8 cellular contexts compared by ENCODE assay signal in genomic region chr4:39636786-39637185, GRCh38. TPM values are rescaled to one million over a fixed set of nuclear protein-coding genes. Genes with fewer than 3 reads are reported as not detected.
DNase-seq lines count a peak whose midpoint lies in the region; ATAC-seq and TF ChIP-seq lines count a peak whose summit lies in the region.

No MANE protein-coding gene starts in this region.

- POLR2A ChIA-PET in SK-N-SH (lab: Yijun Ruan, JAX): interaction anchor here (1.0 kb wide), 1 partner anchor 109 kb away, joined by 3 read pairs; the partner anchor contains the start of gene UGDH

- H3K27ac ChIP-seq in SK-N-SH (ENCODE audit: low read depth in 2 of 2, low read length in 1 of 2): peak overlapping the region; percentile 91 to 99; a peak in 3 of 4 replicates
- no peak overlapping the region for H3K27ac ChIP-seq in iPS-18a (ENCODE audit: low read length)
- H3K27ac ChIP-seq in stomach: peak overlapping the region in 4 of 5 donors; percentile 97 to 99 (median 98)

- TF ChIP-seq EP300 in SK-N-SH (IDR thresholded peaks at IDR 0.05; ENCODE audit: borderline replicate concordance in 1 of 2, low read depth in 1 of 2, low read length in 1 of 2) (no peak), stomach (IDR thresholded peaks at IDR 0.05) (no peak)

- H3F3A ChIP-seq in SK-N-SH (replicated peaks; ENCODE audit: insufficient read depth): peaks cover 31% of the 10 kb centered on the region

- H3K4me1 ChIP-seq in SK-N-SH (ENCODE audit: control insufficient read depth in 1 of 2, insufficient read depth in 2 of 2, low read depth in 1 of 2, low read length in 1 of 2) (peaks cover 5 to 6% of the 10 kb centered on the region in 2 experiments; a peak in 3 of 4 replicates), iPS-18a (ENCODE audit: control insufficient read depth, low read depth, low read length) (peaks cover 42% of the 10 kb centered on the region), stomach (peaks cover 25 to 56% (median 39%) of the 10 kb centered on the region in 4 donors)

- peak overlapping the region; percentile 96 for H3K4me2 ChIP-seq in SK-N-SH

- ATAC-seq in SK-N-SH treated with all-trans-retinoic acid at 6 μM for 48 hours (no peak), GM21576 (IDR thresholded peaks at IDR 0.05; ENCODE audit: unreplicated experiment) (no peak), GM19467 (IDR thresholded peaks at IDR 0.05; ENCODE audit: unreplicated experiment) (no peak)

- peaks cover 54% of the 10 kb centered on the region for H3K79me2 ChIP-seq in SK-N-SH (ENCODE audit: insufficient read depth)

- WGBS in SK-N-SH (ENCODE audit: low lambda C conversion rate): 39% methylated on average over 5 of the region's 5 CpGs
- 1 to 6% (median 3%) methylated on average over 5 of the region's 5 CpGs for WGBS in stomach, 5 donors

- no peak for TF ChIP-seq RAD21 in SK-N-SH (IDR thresholded peaks at IDR 0.05; ENCODE audit: low read length)

- no peaks in the 10 kb centered on the region for H3K36me3 Mint-ChIP-seq in activated T-helper 2 cell treated with anti-CD3 and anti-CD28 coated beads, Interferon-gamma antibody, Interleukin-2, Interleukin-4, amounts not matched to agents 10 μg/mL and 5 μg/mL and 100 μg/mL, durations not matched to agents 14 hours and 24 hours and 36 hours (ENCODE audit: low read depth)

- no peak for TF ChIP-seq POLR2A in stomach (IDR thresholded peaks at IDR 0.05)

- CTCF ChIA-PET in SK-N-SH (lab: Yijun Ruan, JAX): interaction anchor here (5.7 kb wide), 1 partner anchor 168 kb away, joined by 30 read pairs; no protein-coding TSS in a partner anchor

- H3K4me3 ChIP-seq in SK-N-SH (ENCODE audit: low read depth in 2 of 2, low read length in 1 of 2) (peak overlapping the region; percentile 85; a peak in 3 of 4 replicates), iPS-18a (ENCODE audit: low read length) (peak overlapping the region; percentile 89), stomach (peak overlapping the region; percentile 74 to 92 (median 76))

- intact Hi-C loops in activated T-helper 2 cell treated with anti-CD3 and anti-CD28 coated beads, Interferon-gamma antibody, Interleukin-2, Interleukin-4, amounts not matched to agents 10 μg/mL and 5 μg/mL and 100 μg/mL, durations not matched to agents 14 hours and 24 hours and 36 hours (cut with micrococcal nuclease): loop anchor here (5.0 kb wide), 1 partner anchor 1949 kb away; the partner anchor contains the start of gene RELL1
- intact Hi-C loops in stomach (cut with DNase I; ENCODE audit: low total_unique reads): no loop called here

- H3K9ac ChIP-seq in SK-N-SH (peak overlapping the region; percentile 97), iPS-18a (ENCODE audit: low read length) (peak overlapping the region; percentile 96)

- H3K4me1 Mint-ChIP-seq in activated T-helper 2 cell treated with anti-CD3 and anti-CD28 coated beads, Interferon-gamma antibody, Interleukin-2, Interleukin-4, amounts not matched to agents 10 μg/mL and 5 μg/mL and 100 μg/mL, durations not matched to agents 14 hours and 24 hours and 36 hours (ENCODE audit: low read depth): peaks cover 27% of the 10 kb centered on the region

- H3K27me3 ChIP-seq in SK-N-SH (ENCODE audit: insufficient read depth) (no peaks in the 10 kb centered on the region), iPS-18a (ENCODE audit: control insufficient read depth, insufficient read depth, low read length) (no peaks in the 10 kb centered on the region), stomach (no peaks in the 10 kb centered on the region)

- H4K20me1 ChIP-seq in SK-N-SH (ENCODE audit: insufficient read depth): no peaks in the 10 kb centered on the region

- no peaks in the 10 kb centered on the region for H3K9me2 ChIP-seq in SK-N-SH

- no peak for TF ChIP-seq CTCF in SK-N-SH (IDR thresholded peaks at IDR 0.05)
- no peak for TF ChIP-seq CTCF in stomach (IDR thresholded peaks at IDR 0.05)

- peaks cover 28% of the 10 kb centered on the region for H3K27me3 Mint-ChIP-seq in activated T-helper 2 cell treated with anti-CD3 and anti-CD28 coated beads, Interferon-gamma antibody, Interleukin-2, Interleukin-4, amounts not matched to agents 10 μg/mL and 5 μg/mL and 100 μg/mL, durations not matched to agents 14 hours and 24 hours and 36 hours (ENCODE audit: low read depth)

- H3K4me3 Mint-ChIP-seq in activated T-helper 2 cell treated with anti-CD3 and anti-CD28 coated beads, Interferon-gamma antibody, Interleukin-2, Interleukin-4, amounts not matched to agents 10 μg/mL and 5 μg/mL and 100 μg/mL, durations not matched to agents 14 hours and 24 hours and 36 hours (ENCODE audit: low read depth): peak overlapping the region; percentile 86

- H3K27ac Mint-ChIP-seq in activated T-helper 2 cell treated with anti-CD3 and anti-CD28 coated beads, Interferon-gamma antibody, Interleukin-2, Interleukin-4, amounts not matched to agents 10 μg/mL and 5 μg/mL and 100 μg/mL, durations not matched to agents 14 hours and 24 hours and 36 hours: no peak overlapping the region

- peak overlapping the region; percentile 74 for H2AFZ ChIP-seq in SK-N-SH (ENCODE audit: low read depth)

- DNase-seq in SK-N-SH (no peak), stomach (no peak), GM19238 (ENCODE audit: insufficient read length, low spot score) (no peak)
- no peak for DNase-seq in activated T-helper 2 cell treated with anti-CD3 and anti-CD28 coated beads, Interferon-gamma antibody, Interleukin-2, Interleukin-4, amounts not matched to agents 10 μg/mL and 5 μg/mL and 100 μg/mL, durations not matched to agents 14 hours and 24 hours and 36 hours (ENCODE audit: low spot score)

- H3K36me3 ChIP-seq in SK-N-SH (replicated peaks in 1 of 2; ENCODE audit: control insufficient read depth in 1 of 2, insufficient read depth in 2 of 2, low read length in 1 of 2) (no peaks in the 10 kb centered on the region), iPS-18a (ENCODE audit: control insufficient read depth, low read depth, low read length) (no peaks in the 10 kb centered on the region), stomach (peaks cover 0 to 10% (median 4%) of the 10 kb centered on the region in 4 donors)

- no peaks in the 10 kb centered on the region for H3K9me3 Mint-ChIP-seq in activated T-helper 2 cell treated with anti-CD3 and anti-CD28 coated beads, Interferon-gamma antibody, Interleukin-2, Interleukin-4, amounts not matched to agents 10 μg/mL and 5 μg/mL and 100 μg/mL, durations not matched to agents 14 hours and 24 hours and 36 hours

- no peaks in the 10 kb centered on the region for H3K9me3 ChIP-seq in SK-N-SH
- H3K9me3 ChIP-seq in iPS-18a (ENCODE audit: control insufficient read depth, low read depth, low read length): no peaks in the 10 kb centered on the region
- no peaks in the 10 kb centered on the region for H3K9me3 ChIP-seq in stomach

TF ChIP-seq in SK-N-SH, 30 proteins besides CTCF, POLR2A, EP300 and RAD21 (continues in another document):
- no peak for TF ChIP-seq YY1 (IDR thresholded peaks at IDR 0.05; ENCODE audit: low read depth)
- no peak for TF ChIP-seq USF1 (IDR thresholded peaks at IDR 0.05; ENCODE audit: borderline replicate concordance, low read depth)

TF ChIP-seq in SK-N-SH treated with all-trans-retinoic acid at 6 μM for 48 hours, 23 proteins besides CTCF, POLR2A, EP300 and RAD21 (continues in another document):
- TF ChIP-seq GLIS3 (CRISPR knock-in tag; IDR thresholded peaks at IDR 0.05): no peak
- no peak for TF ChIP-seq BACH2 (CRISPR knock-in tag; IDR thresholded peaks at IDR 0.05; ENCODE audit: borderline replicate concordance)
- no peak for TF ChIP-seq CSDC2 (CRISPR knock-in tag; IDR thresholded peaks at IDR 0.05)
- TF ChIP-seq ZFP30 (CRISPR knock-in tag; IDR thresholded peaks at IDR 0.05): no peak
- no peak for TF ChIP-seq TOX (CRISPR knock-in tag; IDR thresholded peaks at IDR 0.05; ENCODE audit: borderline replicate concordance)
- TF ChIP-seq ZNF8 (CRISPR knock-in tag; IDR thresholded peaks at IDR 0.05): no peak
- TF ChIP-seq TSHZ2 (CRISPR knock-in tag; IDR thresholded peaks at IDR 0.05): no peak
- no peak for TF ChIP-seq RARB (CRISPR knock-in tag; IDR thresholded peaks at IDR 0.05)
- no peak for TF ChIP-seq ESRRG (CRISPR knock-in tag; IDR thresholded peaks at IDR 0.05)
- TF ChIP-seq ZC3H10 (CRISPR knock-in tag; IDR thresholded peaks at IDR 0.05): no peak

RNA-seq across cellular contexts. Expression of gene SMIM14, which starts 1.9 kb away (rescaled TPM):
- polyA plus RNA-seq in SK-N-SH (2012; rRNA removed): 11.1 and 12.6 TPM in 2 replicates
- polyA plus RNA-seq in SK-N-SH (2012; cell fraction: cytosol; rRNA removed): 16.5 and 20.9 TPM in 2 replicates
- polyA plus RNA-seq in SK-N-SH (2012; cell fraction: nucleus; rRNA removed): 4.1 and 7.2 TPM in 2 replicates
- 1.7 and 1.9 TPM in 2 replicates for total RNA-seq in activated T-helper 2 cell treated with anti-CD3 and anti-CD28 coated beads, Interferon-gamma antibody, Interleukin-2, Interleukin-4, amounts not matched to agents 10 μg/mL and 5 μg/mL and 100 μg/mL, durations not matched to agents 14 hours and 24 hours and 36 hours
- total RNA-seq in stomach: 10 to 100 TPM; 11.1 to 72.9 (median 24.0) TPM
- 10 to 100 TPM; 16.4 to 83.6 (median 41.4) TPM for polyA plus RNA-seq in stomach
